ENCODE assay signal across 26 cellular contexts in the genomic region with DNA sequence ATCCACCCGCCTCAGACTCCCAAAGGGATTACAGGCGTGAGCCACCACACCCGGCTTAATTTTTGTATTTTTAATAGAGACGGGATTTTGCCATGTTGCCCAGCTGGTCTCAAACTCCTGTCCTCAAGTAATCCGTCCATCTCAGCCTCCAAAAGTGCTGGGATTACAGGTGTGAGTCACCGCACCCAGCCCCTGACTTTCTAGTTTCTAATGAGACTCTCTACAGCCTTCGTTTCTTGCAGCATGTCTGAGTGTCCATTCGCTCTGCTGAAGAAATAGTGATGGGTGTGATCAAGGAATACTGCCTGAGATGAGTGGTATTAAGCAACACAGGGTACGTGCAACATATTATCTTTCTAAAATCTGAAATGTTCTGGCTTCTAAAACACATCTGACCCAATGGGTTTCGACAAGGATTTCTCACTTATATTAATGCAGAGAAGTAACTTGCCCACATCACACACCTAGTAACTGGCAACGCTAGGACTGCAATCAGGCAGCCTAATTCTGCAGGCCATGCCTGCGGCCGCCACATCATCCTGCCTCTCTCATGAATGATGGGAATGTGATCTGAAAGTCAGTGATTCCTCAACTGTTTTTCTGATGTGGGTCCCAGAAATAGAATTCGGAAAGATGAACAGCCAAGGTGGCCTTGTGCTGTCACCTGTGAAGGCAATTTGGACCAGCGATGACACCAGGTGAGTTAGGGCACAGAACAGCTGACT.
DNase-seq lines count a peak whose midpoint lies in the region; ATAC-seq and TF ChIP-seq lines count a peak whose summit lies in the region.
"Had no signal": no experiment of that assay in that cellular context is flagged by ENCODE, and none has a peak within 500 bp of the region (broad histone marks: within the 10 kb centered on the region; RNA-seq: fewer than 3 reads in every experiment).

No MANE protein-coding gene starts in this region.

- H3K4me3 ChIP-seq in BLaER1 treated with 17β-estradiol and CSF1 and Interleukin-3, amounts not matched to agents 10 nM and 100 nM: no peak overlapping the region; a peak in 1 of 20 replicates
- H3K4me3 ChIP-seq in esophagus (ENCODE audit: low read depth in 1 of 2, low read length in 2 of 2) (no peak overlapping the region), osteoblast (ENCODE audit: insufficient read depth, low read length) (no peak overlapping the region)
- H3K4me3 ChIP-seq: breast epithelium, esophagus muscularis mucosa, gastrocnemius medialis, testis had no signal

- H3K9ac ChIP-seq in BLaER1 treated with 17β-estradiol and CSF1 and Interleukin-3, amounts not matched to agents 10 nM and 100 nM: peak overlapping the region in 3 of 11 experiments; percentile 71 to 79 (median 77); a peak in 4 of 22 replicates

- H3K9me3 ChIP-seq in BLaER1 treated with 17β-estradiol and CSF1 and Interleukin-3, amounts not matched to agents 10 nM and 100 nM (replicated peaks in 1 of 11): no peaks in the 10 kb centered on the region
- no peaks in the 10 kb centered on the region for H3K9me3 ChIP-seq in esophagus (ENCODE audit: control insufficient read depth in 2 of 2, insufficient read depth in 1 of 2, low read depth in 1 of 2, low read length in 1 of 2)
- no peaks in the 10 kb centered on the region for H3K9me3 ChIP-seq in osteoblast (ENCODE audit: low read depth, low read length)
- H3K9me3 ChIP-seq: breast epithelium, Caco-2, esophagus muscularis mucosa, gastrocnemius medialis, testis had no signal

- H2AFZ ChIP-seq in osteoblast (ENCODE audit: low read length): no peak overlapping the region

- 78 to 82% methylated on average over 15 of the region's 15 CpGs for WGBS in esophagus, 2 donors

- peaks cover 0 to 12% (median 0%) of the 10 kb centered on the region in 11 experiments; a peak in 3 of 22 replicates for H3K36me3 ChIP-seq in BLaER1 treated with 17β-estradiol and CSF1 and Interleukin-3, amounts not matched to agents 10 nM and 100 nM
- H3K36me3 ChIP-seq in esophagus (ENCODE audit: control insufficient read depth in 2 of 2, insufficient read depth in 2 of 2, low read length in 1 of 2): no peaks in the 10 kb centered on the region
- no peaks in the 10 kb centered on the region for H3K36me3 ChIP-seq in osteoblast (ENCODE audit: insufficient read depth, low read length)
- H3K36me3 ChIP-seq: breast epithelium, esophagus muscularis mucosa, gastrocnemius medialis had no signal

- peak; percentile 18 for DNase-seq in MV-4-11 (lab: John Stamatoyannopoulos, UW)
- peak; percentile 34 for DNase-seq in osteoblast (ENCODE audit: insufficient read length, low spot score, missing footprints)
- no peak for DNase-seq in stimulated activated CD4-positive, alpha-beta T cell treated with anti-CD3 and anti-CD28 coated beads, Interleukin-1b, Interleukin-23, amount 100 ng/mL, for 48 hours
- no peak for DNase-seq in NCI-H2029 treated with DMSO at 0.1 percent for 48 hours (lab: John Stamatoyannopoulos, UW)
- DNase-seq: ACHN; activated CD4-positive, alpha-beta T cell treated with anti-CD3 and anti-CD28 coated beads for 4 hours; activated CD8-positive, alpha-beta memory T cell treated with anti-CD3 and anti-CD28 coated beads for 24 hours; activated T-cell treated with anti-CD3 and anti-CD28 coated beads, Interleukin-2, amount 50 U/mL, for 1 hour; amniotic stem cell; Caco-2; DMS79 treated with DMSO at 0.1 percent for 48 hours; effector memory CD4-positive, alpha-beta T cell; gastrocnemius medialis; NCI-H1092 treated with DMSO at 0.1 percent for 48 hours; NCI-H187 treated with DMSO at 0.1 percent for 48 hours; NCI-H446; small intestine; testis had no signal

- H3K27me3 ChIP-seq in BLaER1 treated with 17β-estradiol and CSF1 and Interleukin-3, amounts not matched to agents 10 nM and 100 nM: no peaks in the 10 kb centered on the region
- H3K27me3 ChIP-seq in esophagus (ENCODE audit: control insufficient read depth in 1 of 2, insufficient read depth in 2 of 2, low read length in 2 of 2) (no peaks in the 10 kb centered on the region), osteoblast (ENCODE audit: insufficient read depth, low read length) (no peaks in the 10 kb centered on the region)
- H3K27me3 ChIP-seq: breast epithelium, esophagus muscularis mucosa, gastrocnemius medialis, testis had no signal

- ATAC-seq in HG02678 (IDR thresholded peaks at IDR 0.05; ENCODE audit: unreplicated experiment) (no peak), HG03095 (IDR thresholded peaks at IDR 0.05; ENCODE audit: unreplicated experiment) (no peak)
- ATAC-seq: gastrocnemius medialis; Panc1; stimulated activated effector memory CD8-positive, alpha-beta T cell treated with anti-CD3 and anti-CD28 coated beads, Interleukin-12 subunit alpha, Interleukin-12 subunit beta, amount 100 ng/mL, for 72 hours had no signal

- TF ChIP-seq CTCF in osteoblast (IDR thresholded peaks at IDR 0.05; ENCODE audit: extremely low read depth, low read depth, low read length): no peak

- peak overlapping the region in 6 of 11 experiments; percentile 61 to 93 (median 86); a peak in 9 of 22 replicates for H3K27ac ChIP-seq in BLaER1 treated with 17β-estradiol and CSF1 and Interleukin-3, amounts not matched to agents 10 nM and 100 nM
- peak overlapping the region; percentile 56 to 88 for H3K27ac ChIP-seq in esophagus (ENCODE audit: low read depth in 2 of 2, low read length in 1 of 2)
- no peak overlapping the region for H3K27ac ChIP-seq in osteoblast (ENCODE audit: low read depth, low read length)
- H3K27ac ChIP-seq: gastrocnemius medialis, testis had no signal

- H3K4me2 ChIP-seq in BLaER1 treated with 17β-estradiol and CSF1 and Interleukin-3, amounts not matched to agents 10 nM and 100 nM: peak overlapping the region in 7 of 11 experiments; percentile 42 to 94 (median 69); a peak in 12 of 22 replicates
- H3K4me2 ChIP-seq in osteoblast (ENCODE audit: insufficient read depth, low read length): no peak overlapping the region

- H3K79me2 ChIP-seq in osteoblast (ENCODE audit: insufficient read depth, low read length): no peaks in the 10 kb centered on the region

- H4K20me1 ChIP-seq in BLaER1 treated with 17β-estradiol and CSF1 and Interleukin-3, amounts not matched to agents 10 nM and 100 nM: peaks cover 0 to 2% (median 0%) of the 10 kb centered on the region in 11 experiments; a peak in 1 of 22 replicates
- H4K20me1 ChIP-seq in osteoblast (ENCODE audit: insufficient read depth, low read length): no peaks in the 10 kb centered on the region

- H3K4me1 ChIP-seq in BLaER1 treated with 17β-estradiol and CSF1 and Interleukin-3, amounts not matched to agents 10 nM and 100 nM: peaks cover 33 to 100% (median 58%) of the 10 kb centered on the region in 10 experiments
- peaks cover 0 to 7% of the 10 kb centered on the region in 2 donors for H3K4me1 ChIP-seq in esophagus (ENCODE audit: control insufficient read depth in 2 of 2, insufficient read depth in 2 of 2, low read length in 1 of 2)
- peaks cover 9% of the 10 kb centered on the region for H3K4me1 ChIP-seq in osteoblast (ENCODE audit: insufficient read depth, low read length)
- H3K4me1 ChIP-seq: breast epithelium, gastrocnemius medialis had no signal

Comparison
In these comparisons a context has a peak if more than half of its experiments do, and no peak if none do; other contexts are left out.
1. DNase-seq: peak in MV-4-11 (single experiment) and osteoblast (single experiment); none in stimulated activated CD4-positive, alpha-beta T cell treated with anti-CD3 and anti-CD28 coated beads, Interleukin-1b, Interleukin-23, amount 100 ng/mL, for 48 hours (single experiment) and NCI-H2029 treated with DMSO at 0.1 percent for 48 hours (single experiment).